Comparison of ENCODE assay signal across 8 cellular contexts in the genomic region with DNA sequence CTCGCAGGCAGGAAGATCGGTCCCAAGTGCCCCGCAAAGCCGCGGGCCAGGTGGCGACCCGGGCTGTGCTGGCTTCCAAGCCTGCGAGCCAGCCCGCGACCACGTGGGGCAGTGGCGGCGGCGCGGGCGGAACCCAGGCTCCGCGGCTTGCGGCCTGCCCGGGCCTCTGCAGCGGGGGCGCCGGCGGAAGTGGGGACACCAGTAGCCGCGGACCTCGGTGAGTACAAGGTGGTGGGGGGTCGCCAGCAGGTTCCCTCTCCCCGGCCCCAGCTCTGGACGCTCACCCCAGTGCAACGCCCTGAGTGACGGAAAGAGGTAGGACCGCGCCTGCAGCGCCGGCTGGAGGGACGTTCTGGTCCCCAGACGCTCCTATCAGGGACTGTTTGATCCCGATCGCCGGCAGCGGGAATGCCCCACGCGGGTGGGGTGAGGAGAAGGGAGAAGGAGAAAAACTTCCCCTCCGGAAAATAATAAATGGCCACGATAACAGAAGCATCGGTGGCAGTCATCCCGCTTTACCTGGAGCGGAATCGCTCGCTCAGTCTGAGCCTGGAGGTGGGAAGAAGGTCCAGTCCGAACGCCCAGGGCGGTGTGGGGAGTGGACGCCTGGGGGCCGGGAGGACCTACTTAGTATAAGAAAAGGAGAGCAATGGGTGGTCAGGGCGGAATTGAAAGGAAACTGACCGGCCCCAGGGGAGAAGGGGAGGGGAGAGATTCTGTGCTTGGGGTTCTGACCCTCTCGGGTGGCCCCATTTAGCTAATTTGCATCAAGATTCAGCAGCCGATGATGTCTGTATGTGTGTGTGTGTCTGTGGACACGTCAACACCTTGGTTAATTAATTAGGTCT. TPM values are rescaled to one million over a fixed set of nuclear protein-coding genes. Genes with fewer than 3 reads are reported as not detected.
A peak's percentile ranks its signal among the peaks of the same experiment; 100 is the strongest.
DNase-seq lines count a peak whose midpoint lies in the region; ATAC-seq lines count a peak whose summit lies in the region.

TSS of gene GEMIN7 (plus strand) at position 198 of the 848 bp plus-strand sequence. CDS start 10,855 bp downstream, outside the sequence.

- peaks cover 50 to 72% (median 57%) of the 10 kb centered on the region in 3 donors for H3K4me1 Mint-ChIP-seq in CD8-positive, alpha-beta memory T cell

- no peaks in the 10 kb centered on the region for H3K27me3 ChIP-seq in CD8-positive, alpha-beta memory T cell (ENCODE audit: insufficient read depth, low read length, poor library complexity, severe bottlenecking)

- DNase-seq in CD8-positive, alpha-beta memory T cell = peak; percentile 65 to 81 (median 72)
- DNase-seq in HCEC 1CT = peak; percentile 72
- peak; percentile 82 for DNase-seq in NCI-H2227 (lab: John Stamatoyannopoulos, UW; ENCODE audit: unreplicated experiment)
- DNase-seq in activated CD4-positive, CD25-positive, alpha-beta regulatory T cell (lab: John Stamatoyannopoulos, UW) = peak; percentile 70 to 73 (median 71)
- peak in 55 of 61 donors; percentile 18 to 76 (median 50) for DNase-seq in caudate nucleus (lab: John Stamatoyannopoulos, UW)
- DNase-seq in iris pigment epithelial cell (ENCODE audit: low read depth) = peak; percentile 75
- peak; percentile 66 to 83 (median 74) for DNase-seq in stimulated activated CD4-positive, alpha-beta T cell treated with anti-CD3 and anti-CD28 coated beads, Interleukin-12 subunit alpha, Interleukin-12 subunit beta, amount 100 ng/mL, for 48 hours (ENCODE audit: low read depth in 2 of 3, low spot score in 1 of 3)

- H3K36me3 ChIP-seq in CD8-positive, alpha-beta memory T cell (ENCODE audit: insufficient read depth, low read length) = peaks cover 7% of the 10 kb centered on the region

- CTCF ChIA-PET in CD8-positive, alpha-beta memory T cell (lab: Charles Lee) = interaction anchor here (1.0 to 2.4 kb wide), 2 partner anchors 13 to 20 kb away, joined by 5 to 9 read pairs; no protein-coding TSS in a partner anchor

- H3K9me3 Mint-ChIP-seq in CD8-positive, alpha-beta memory T cell = no peaks in the 10 kb centered on the region

- H3K9me3 ChIP-seq in CD8-positive, alpha-beta memory T cell (ENCODE audit: low read length) = no peaks in the 10 kb centered on the region

- H3K4me3 Mint-ChIP-seq in CD8-positive, alpha-beta memory T cell = peak within 1 kb of the TSS; percentile 91 to 97 (median 94)

- ATAC-seq in GM21786 (IDR thresholded peaks at IDR 0.05; ENCODE audit: unreplicated experiment) = no peak

- POLR2A ChIA-PET in CD8-positive, alpha-beta memory T cell (lab: Charles Lee) = interaction anchor here (0.9 to 2.8 kb wide), 5 partner anchors 12 to 77 kb away, joined by 3 to 9 read pairs (median 3); partner anchors contain the start of gene PPP1R37

- H3K36me3 Mint-ChIP-seq in CD8-positive, alpha-beta memory T cell = peaks cover 6 to 23% (median 7%) of the 10 kb centered on the region in 3 donors

- H3K27me3 Mint-ChIP-seq in CD8-positive, alpha-beta memory T cell = no peaks in the 10 kb centered on the region

- H3K27ac ChIP-seq in CD8-positive, alpha-beta memory T cell (ENCODE audit: low read depth, low read length) = peak within 1 kb of the TSS; percentile 81
- no peak within 1 kb of the TSS for H3K27ac ChIP-seq in caudate nucleus (ENCODE audit: low read depth, low read length)

- H3K4me1 ChIP-seq in CD8-positive, alpha-beta memory T cell (ENCODE audit: insufficient read depth, low read length) = peaks cover 42% of the 10 kb centered on the region

- peak within 1 kb of the TSS; percentile 77 for H3K4me3 ChIP-seq in CD8-positive, alpha-beta memory T cell (ENCODE audit: low read length)

- peak within 1 kb of the TSS; percentile 80 to 97 (median 92) for H3K27ac Mint-ChIP-seq in CD8-positive, alpha-beta memory T cell

RNA-seq across cellular contexts. Expression of gene GEMIN7, which starts in this region (rescaled TPM):
- total RNA-seq in CD8-positive, alpha-beta memory T cell = 10 to 100 TPM; 51.6 TPM
- 93.5 TPM for polyA plus RNA-seq in CD8-positive, alpha-beta memory T cell
